ENCODE assay signal across 16 cellular contexts in the genomic region with DNA sequence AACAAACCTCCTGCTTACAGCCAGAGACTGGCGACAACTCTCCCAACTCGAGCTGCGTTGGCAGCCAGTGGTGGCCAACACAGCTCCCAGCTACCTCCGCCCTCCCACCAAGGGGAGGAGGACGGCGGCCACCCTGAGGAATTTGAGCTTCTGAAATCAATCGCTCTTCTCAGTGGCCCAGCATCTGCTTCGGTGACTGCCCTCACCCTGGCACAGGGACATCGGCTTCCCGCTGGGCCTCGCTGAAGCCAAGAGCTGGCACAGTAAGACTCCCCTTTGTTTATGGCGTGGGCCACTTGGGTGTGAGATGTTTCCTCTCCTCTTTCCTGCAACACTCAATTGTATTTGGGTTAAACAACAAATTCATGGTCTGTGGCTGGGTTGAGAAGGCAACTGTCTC.
A peak's percentile ranks its signal among the peaks of the same experiment; 100 is the strongest.
DNase-seq lines count a peak whose midpoint lies in the region; ATAC-seq and TF ChIP-seq lines count a peak whose summit lies in the region.
"Had no signal": no experiment of that assay in that cellular context is flagged by ENCODE, and none has a peak within 500 bp of the region (broad histone marks: within the 10 kb centered on the region; RNA-seq: fewer than 3 reads in every experiment).

No MANE protein-coding gene starts in this region.

- no peak overlapping the region for H3K4me3 ChIP-seq in body of pancreas
- no peak overlapping the region for H3K4me3 ChIP-seq in skeletal muscle satellite cell (ENCODE audit: low read length)
- no peak overlapping the region for H3K4me3 ChIP-seq in SJCRH30
- no peak overlapping the region for H3K4me3 ChIP-seq in BE2C (ENCODE audit: low read depth, low read length)

- ATAC-seq in body of pancreas, result peak; percentile 21
- ATAC-seq: CD8-positive, alpha-beta T cell; PC-3; SK-N-SH treated with all-trans-retinoic acid at 6 μM for 48 hours had no signal

- H3K36me3 ChIP-seq in body of pancreas (replicated peaks in 1 of 2; ENCODE audit: insufficient read depth in 1 of 2, low read depth in 2 of 2) (no peaks in the 10 kb centered on the region), skeletal muscle satellite cell (ENCODE audit: insufficient read depth, low read length) (no peaks in the 10 kb centered on the region), SJCRH30 (no peaks in the 10 kb centered on the region), BE2C (no peaks in the 10 kb centered on the region)

- no peak overlapping the region for H3K27ac ChIP-seq in body of pancreas
- H3K27ac ChIP-seq in SJCRH30, result no peak overlapping the region

- TF ChIP-seq CTCF in body of pancreas (IDR thresholded peaks at IDR 0.05) (no peak), BE2C (IDR thresholded peaks at IDR 0.05; ENCODE audit: low read depth, low read length) (no peak)

- DNase-seq in NCI-H1092 (lab: John Stamatoyannopoulos, UW) (peak; percentile 39), body of pancreas (no peak), midbrain (lab: John Stamatoyannopoulos, UW) (peak; percentile 26), NCI-H128 (lab: John Stamatoyannopoulos, UW; ENCODE audit: unreplicated experiment) (no peak), SJCRH30 (no peak), BE2C (no peak)
- DNase-seq: CD8-positive, alpha-beta T cell; DND-41; GF-D8; GOT3; NCI-H187; NCI-H2171; NCI-H526; PC-3 had no signal

- H3K9me3 ChIP-seq in body of pancreas (no peaks in the 10 kb centered on the region), skeletal muscle satellite cell (replicated peaks; ENCODE audit: low read length) (no peaks in the 10 kb centered on the region), SJCRH30 (replicated peaks) (no peaks in the 10 kb centered on the region), BE2C (no peaks in the 10 kb centered on the region)

- H3K27me3 ChIP-seq in body of pancreas (no peaks in the 10 kb centered on the region), skeletal muscle satellite cell (ENCODE audit: control insufficient read depth, insufficient read depth, low read length) (peaks cover 4% of the 10 kb centered on the region), SJCRH30 (no peaks in the 10 kb centered on the region), BE2C (no peaks in the 10 kb centered on the region)

- no peak for TF ChIP-seq POLR2A in body of pancreas (IDR thresholded peaks at IDR 0.05)

- H3K4me2 ChIP-seq in skeletal muscle satellite cell (ENCODE audit: low read length), result peak overlapping the region; percentile 4

- intact Hi-C loops in body of pancreas (cut with DNase I), result no loop called here

- H3K4me1 ChIP-seq in body of pancreas, result no peaks in the 10 kb centered on the region
- no peaks in the 10 kb centered on the region for H3K4me1 ChIP-seq in skeletal muscle satellite cell (ENCODE audit: control insufficient read depth, insufficient read depth, low read length)
- no peaks in the 10 kb centered on the region for H3K4me1 ChIP-seq in SJCRH30
- no peaks in the 10 kb centered on the region for H3K4me1 ChIP-seq in BE2C

- no peak overlapping the region for H3K9ac ChIP-seq in skeletal muscle satellite cell (ENCODE audit: low read depth, low read length)

- 88 to 90% methylated on average over 9 to 12 of the region's 12 CpGs for WGBS in body of pancreas, 2 donors

Comparison
In these comparisons a context has a peak if more than half of its experiments do, and no peak if none do; other contexts are left out.
1. DNase-seq: peak in NCI-H1092 (single experiment) and midbrain (single experiment); none in body of pancreas (0 of 4), NCI-H128 (single experiment), SJCRH30 (0 of 2) and BE2C (single experiment).